In the genomic region with DNA sequence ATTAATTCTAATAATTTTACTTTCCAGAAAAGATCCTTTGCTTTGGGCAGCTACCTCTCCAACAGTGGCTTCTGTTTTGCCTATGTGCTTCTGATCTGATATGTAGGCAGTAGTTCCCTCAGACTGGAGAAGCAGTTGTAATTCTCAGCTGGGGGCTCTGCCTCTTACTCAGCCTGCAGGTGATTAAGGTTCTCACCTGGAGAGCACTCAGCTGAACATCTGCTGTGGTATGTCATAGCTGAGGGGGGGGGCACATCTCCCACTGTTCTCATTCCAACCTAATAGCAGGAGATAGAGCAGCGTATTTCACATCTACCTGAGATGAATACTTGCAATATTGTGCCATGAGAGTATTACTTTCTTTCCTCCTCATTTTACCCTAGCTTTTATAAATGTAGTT, we compare ENCODE assay signal across 16 cellular contexts.
DNase-seq lines count a peak whose midpoint lies in the region; ATAC-seq and TF ChIP-seq lines count a peak whose summit lies in the region.
"Had no signal": no experiment of that assay in that cellular context is flagged by ENCODE, and none has a peak within 500 bp of the region (broad histone marks: within the 10 kb centered on the region; RNA-seq: fewer than 3 reads in every experiment).

No MANE protein-coding gene starts in this region.

- CTCF ChIA-PET in WTC11 (lab: Charles Lee) = interaction anchor here (1.1 kb wide), 1 partner anchor 139 kb away, joined by 4 read pairs; no protein-coding TSS in a partner anchor

- H3K36me3 Mint-ChIP-seq in activated naive CD4-positive, alpha-beta T cell treated with anti-CD3 and anti-CD28 coated beads, Interleukin-2, amount 50 U/mL, for 24 hours = no peaks in the 10 kb centered on the region
- H3K36me3 Mint-ChIP-seq in WTC11 (no peaks in the 10 kb centered on the region), CD14-positive monocyte (no peaks in the 10 kb centered on the region)

- no peaks in the 10 kb centered on the region for H3K27me3 ChIP-seq in Peyer's patch
- H3K27me3 ChIP-seq: BE2C had no signal

- H3K27ac Mint-ChIP-seq in activated naive CD4-positive, alpha-beta T cell treated with anti-CD3 and anti-CD28 coated beads, Interleukin-2, amount 50 U/mL, for 24 hours = peak overlapping the region; percentile 21
- H3K27ac Mint-ChIP-seq in WTC11 (no peak overlapping the region), CD14-positive monocyte (no peak overlapping the region)
- H3K27ac Mint-ChIP-seq: CD4-positive, alpha-beta T cell had no signal

- TF ChIP-seq POLR2A in Peyer's patch (IDR thresholded peaks at IDR 0.05) = no peak

- H3K4me1 Mint-ChIP-seq in activated naive CD4-positive, alpha-beta T cell treated with anti-CD3 and anti-CD28 coated beads, Interleukin-2, amount 50 U/mL, for 24 hours = no peaks in the 10 kb centered on the region
- H3K4me1 Mint-ChIP-seq in WTC11 = peaks cover 20% of the 10 kb centered on the region
- no peaks in the 10 kb centered on the region for H3K4me1 Mint-ChIP-seq in CD14-positive monocyte

- TF ChIP-seq CTCF in WTC11 (IDR thresholded peaks at IDR 0.05) (no peak), CD14-positive monocyte (IDR thresholded peaks at IDR 0.05) (no peak), Peyer's patch (IDR thresholded peaks at IDR 0.05) (no peak)

- POLR2A ChIA-PET in WTC11 (lab: Charles Lee) = no interaction called here

- no peaks in the 10 kb centered on the region for H3K36me3 ChIP-seq in Peyer's patch
- H3K36me3 ChIP-seq: BE2C had no signal

- peaks cover 18% of the 10 kb centered on the region for H3K9me3 Mint-ChIP-seq in activated naive CD4-positive, alpha-beta T cell treated with anti-CD3 and anti-CD28 coated beads, Interleukin-2, amount 50 U/mL, for 24 hours
- H3K9me3 Mint-ChIP-seq in WTC11 = peaks cover 5% of the 10 kb centered on the region; the same call in 1 of the 2 replicates
- H3K9me3 Mint-ChIP-seq in CD14-positive monocyte = peaks cover 0 to 4% (median 2%) of the 10 kb centered on the region in 7 donors

- H3K4me3 ChIP-seq in Peyer's patch = no peak overlapping the region
- H3K4me3 ChIP-seq: K562 had no signal

- DNase-seq in activated naive CD4-positive, alpha-beta T cell treated with Interleukin-2 at 50 U/mL for 16 hours = no peak
- DNase-seq in WTC11 (ENCODE audit: low spot score) (peak; percentile 31), iPS DF 19.7 (ENCODE audit: low read depth, low spot score) (peak; percentile 9), CD14-positive monocyte (ENCODE audit: low spot score) (no peak), HT-29 (ENCODE audit: low spot score) (no peak), Peyer's patch (no peak)
- DNase-seq: BE2C; C1 segment of cervical spinal cord; Caco-2; CD4-positive, alpha-beta T cell; GOT3; HCEC 1CT; IMR-90 had no signal

- H3K27me3 Mint-ChIP-seq in activated naive CD4-positive, alpha-beta T cell treated with anti-CD3 and anti-CD28 coated beads, Interleukin-2, amount 50 U/mL, for 24 hours = no peaks in the 10 kb centered on the region
- H3K27me3 Mint-ChIP-seq in WTC11 (ENCODE audit: low read depth) = no peaks in the 10 kb centered on the region
- peaks cover 0 to 2% (median 0%) of the 10 kb centered on the region in 3 donors for H3K27me3 Mint-ChIP-seq in CD14-positive monocyte (ENCODE audit: low read depth in 3 of 3)
- H3K27me3 Mint-ChIP-seq: CD4-positive, alpha-beta T cell had no signal

- intact Hi-C loops in CD14-positive monocyte (cut with micrococcal nuclease) = no loop called here

- ATAC-seq in WTC11 = peak; percentile 89
- ATAC-seq: K562 had no signal

- no peak overlapping the region for H3K4me3 Mint-ChIP-seq in activated naive CD4-positive, alpha-beta T cell treated with anti-CD3 and anti-CD28 coated beads, Interleukin-2, amount 50 U/mL, for 24 hours
- H3K4me3 Mint-ChIP-seq in WTC11 (no peak overlapping the region), CD14-positive monocyte (no peak overlapping the region)
- H3K4me3 Mint-ChIP-seq: CD4-positive, alpha-beta T cell had no signal

- H3K9me3 ChIP-seq in Peyer's patch = no peaks in the 10 kb centered on the region
- H3K9me3 ChIP-seq: BE2C had no signal

- no peaks in the 10 kb centered on the region for H3K4me1 ChIP-seq in Peyer's patch
- H3K4me1 ChIP-seq: BE2C, Caco-2 had no signal

- no peak overlapping the region for H3K27ac ChIP-seq in Peyer's patch
- H3K27ac ChIP-seq: HL-60 had no signal

TF ChIP-seq in WTC11, 78 proteins besides CTCF, POLR2A, EP300 and RAD21:
- TF ChIP-seq, protein P1, sequence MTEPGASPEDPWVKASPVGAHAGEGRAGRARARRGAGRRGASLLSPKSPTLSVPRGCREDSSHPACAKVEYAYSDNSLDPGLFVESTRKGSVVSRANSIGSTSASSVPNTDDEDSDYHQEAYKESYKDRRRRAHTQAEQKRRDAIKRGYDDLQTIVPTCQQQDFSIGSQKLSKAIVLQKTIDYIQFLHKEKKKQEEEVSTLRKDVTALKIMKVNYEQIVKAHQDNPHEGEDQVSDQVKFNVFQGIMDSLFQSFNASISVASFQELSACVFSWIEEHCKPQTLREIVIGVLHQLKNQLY (CRISPR knock-in tag; IDR thresholded peaks at IDR 0.05) = no peak
- TF ChIP-seq, protein P2, sequence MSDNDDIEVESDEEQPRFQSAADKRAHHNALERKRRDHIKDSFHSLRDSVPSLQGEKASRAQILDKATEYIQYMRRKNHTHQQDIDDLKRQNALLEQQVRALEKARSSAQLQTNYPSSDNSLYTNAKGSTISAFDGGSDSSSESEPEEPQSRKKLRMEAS (CRISPR knock-in tag; IDR thresholded peaks at IDR 0.05) = no peak
- peak; percentile 69; the same call in 1 of the 2 replicates for TF ChIP-seq ZNF423 (CRISPR knock-in tag; IDR thresholded peaks at IDR 0.05)
- no peak for TF ChIP-seq ZNF671 (CRISPR knock-in tag; IDR thresholded peaks at IDR 0.05)
- TF ChIP-seq, protein P3, sequence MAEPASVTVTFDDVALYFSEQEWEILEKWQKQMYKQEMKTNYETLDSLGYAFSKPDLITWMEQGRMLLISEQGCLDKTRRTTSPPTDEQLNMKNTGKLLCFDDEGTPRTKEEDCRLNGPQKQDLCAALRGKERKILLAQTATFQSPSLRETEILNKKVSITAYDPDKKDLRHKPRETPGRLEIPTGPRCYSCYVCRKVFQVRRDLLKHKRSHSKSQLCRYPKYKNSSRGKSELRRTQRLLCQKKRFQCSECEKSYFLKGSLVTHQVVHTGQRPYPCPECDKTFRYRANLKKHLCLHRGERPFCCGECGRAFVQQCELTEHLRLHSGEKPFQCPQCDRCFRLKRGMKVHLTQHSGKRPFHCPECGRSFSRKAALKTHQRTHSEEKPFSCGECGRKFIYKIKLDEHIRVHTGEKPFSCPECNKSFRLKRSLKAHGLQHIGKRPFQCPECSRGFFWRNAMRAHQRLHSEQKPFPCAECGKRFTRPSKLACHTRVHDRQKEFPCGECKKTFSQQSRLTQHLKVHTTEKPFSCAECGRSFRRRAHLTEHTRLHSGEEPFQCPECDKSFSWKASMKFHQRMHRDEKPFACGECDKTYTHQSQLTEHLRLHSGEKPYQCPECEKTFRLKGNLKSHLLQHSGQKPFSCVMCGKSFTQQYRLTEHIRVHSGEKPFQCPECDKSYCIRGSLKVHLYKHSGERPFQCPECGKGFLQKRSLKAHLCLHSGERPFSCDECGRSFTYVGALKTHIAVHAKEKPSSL (CRISPR knock-in tag; conservative IDR thresholded peaks at IDR 0.05) = no peak
- no peak for TF ChIP-seq ETV6 (CRISPR knock-in tag; IDR thresholded peaks at IDR 0.05)

Comparison
In these comparisons a context has a peak if more than half of its experiments do, and no peak if none do; other contexts are left out.
1. DNase-seq: peak in WTC11 (single experiment) and iPS DF 19.7 (single experiment); none in activated naive CD4-positive, alpha-beta T cell treated with Interleukin-2 at 50 U/mL for 16 hours (single experiment), CD14-positive monocyte (single experiment), HT-29 (single experiment) and Peyer's patch (0 of 3).